In the genomic region with DNA sequence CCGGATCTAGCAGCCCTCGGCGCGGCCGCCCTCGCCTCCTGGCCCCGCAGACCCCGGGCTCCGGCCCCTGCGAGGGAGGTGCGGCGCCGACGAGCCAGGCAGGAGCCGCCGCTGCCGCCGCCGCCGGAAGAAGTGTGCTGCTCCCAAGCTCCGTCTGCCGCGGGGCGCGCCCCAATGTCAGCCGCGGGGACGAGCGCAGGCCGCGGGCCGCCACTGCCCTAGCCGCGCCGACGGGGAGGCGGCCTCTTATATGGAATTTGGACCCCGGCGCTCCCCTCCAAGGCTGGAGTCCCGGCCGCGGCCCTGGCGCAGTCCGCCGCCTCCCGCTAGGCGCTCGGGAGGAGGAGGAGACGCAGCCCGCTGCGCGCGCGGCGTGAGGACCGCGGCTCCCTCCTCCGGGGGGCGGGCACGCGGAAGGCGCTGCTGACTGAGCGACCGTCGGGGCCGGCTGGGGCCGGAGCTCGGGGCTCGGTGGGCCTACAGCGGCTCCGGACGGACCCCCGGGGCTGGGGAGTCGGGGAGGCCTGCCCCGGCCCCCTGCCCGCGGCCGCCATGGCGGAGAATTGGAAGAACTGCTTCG, we compare ENCODE assay signal across 8 cellular contexts. TPM values are rescaled to one million over a fixed set of nuclear protein-coding genes. Genes with fewer than 3 reads are reported as not detected.
DNase-seq lines count a peak whose midpoint lies in the region; ATAC-seq and TF ChIP-seq lines count a peak whose summit lies in the region.

A gene with protein sequence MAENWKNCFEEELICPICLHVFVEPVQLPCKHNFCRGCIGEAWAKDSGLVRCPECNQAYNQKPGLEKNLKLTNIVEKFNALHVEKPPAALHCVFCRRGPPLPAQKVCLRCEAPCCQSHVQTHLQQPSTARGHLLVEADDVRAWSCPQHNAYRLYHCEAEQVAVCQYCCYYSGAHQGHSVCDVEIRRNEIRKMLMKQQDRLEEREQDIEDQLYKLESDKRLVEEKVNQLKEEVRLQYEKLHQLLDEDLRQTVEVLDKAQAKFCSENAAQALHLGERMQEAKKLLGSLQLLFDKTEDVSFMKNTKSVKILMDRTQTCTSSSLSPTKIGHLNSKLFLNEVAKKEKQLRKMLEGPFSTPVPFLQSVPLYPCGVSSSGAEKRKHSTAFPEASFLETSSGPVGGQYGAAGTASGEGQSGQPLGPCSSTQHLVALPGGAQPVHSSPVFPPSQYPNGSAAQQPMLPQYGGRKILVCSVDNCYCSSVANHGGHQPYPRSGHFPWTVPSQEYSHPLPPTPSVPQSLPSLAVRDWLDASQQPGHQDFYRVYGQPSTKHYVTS (plus strand): TSS at position 414 of the 580 bp plus-strand sequence. CDS start 139 bp downstream, at position 553.

- no peak for ATAC-seq in HG03095 (IDR thresholded peaks at IDR 0.05; ENCODE audit: unreplicated experiment)

- H3K4me1 ChIP-seq in NT2/D1 (ENCODE audit: insufficient read depth, insufficient read length) (peaks cover 7% of the 10 kb centered on the region), neutrophil (ENCODE audit: control insufficient read depth in 1 of 2, insufficient read depth in 1 of 2, low read depth in 1 of 2, low read length in 1 of 2) (peaks cover 40 to 44% of the 10 kb centered on the region in 2 experiments), urinary bladder (ENCODE audit: insufficient read depth) (no peaks in the 10 kb centered on the region)

- H3K27ac ChIP-seq in neutrophil (peak within 1 kb of the TSS; percentile 100), urinary bladder (ENCODE audit: low read depth) (peak within 1 kb of the TSS; percentile 98)

- H3K27me3 ChIP-seq in NT2/D1 (ENCODE audit: insufficient read depth, insufficient read length) (no peaks in the 10 kb centered on the region), neutrophil (no peaks in the 10 kb centered on the region)

- DNase-seq in NCI-H510A treated with DMSO at 0.1 percent for 48 hours (lab: John Stamatoyannopoulos, UW) (peak; percentile 44), NCI-H510A (lab: John Stamatoyannopoulos, UW) (no peak), NT2/D1 (ENCODE audit: low read depth, low spot score) (no peak), fibroblast of villous mesenchyme (ENCODE audit: low read depth) (no peak)
- peak; percentile 44 for DNase-seq in activated T-helper 9 cell treated with anti-CD3 and anti-CD28 coated beads, Interleukin-2, amount 50 U/mL, for 16 hours (ENCODE audit: low read depth)

- TF ChIP-seq CTCF in fibroblast of villous mesenchyme (IDR thresholded peaks at IDR 0.05; ENCODE audit: insufficient read depth, low read depth, low read length) (no peak), neutrophil (IDR thresholded peaks at IDR 0.05) (no peak)

- peak within 1 kb of the TSS; percentile 78 for H3K4me3 ChIP-seq in NT2/D1 (ENCODE audit: insufficient read length, low read depth)
- peak within 1 kb of the TSS; percentile 97 for H3K4me3 ChIP-seq in fibroblast of villous mesenchyme (ENCODE audit: low read depth, low read length)
- peak within 1 kb of the TSS; percentile 77 to 93 for H3K4me3 ChIP-seq in neutrophil (ENCODE audit: low read depth in 1 of 2, low read length in 1 of 2)
- H3K4me3 ChIP-seq in urinary bladder (ENCODE audit: low read depth, low read length), result peak within 1 kb of the TSS; percentile 89

- under 1% methylated on average over 80 of the region's 80 CpGs for WGBS in urinary bladder

- H3K9me3 ChIP-seq in NT2/D1 (ENCODE audit: insufficient read depth, low read length) (no peaks in the 10 kb centered on the region), neutrophil (no peaks in the 10 kb centered on the region)

- peaks cover 32% of the 10 kb centered on the region for H3K36me3 ChIP-seq in NT2/D1 (ENCODE audit: insufficient read depth, insufficient read length, low read length)
- H3K36me3 ChIP-seq in neutrophil, result no peaks in the 10 kb centered on the region
- no peaks in the 10 kb centered on the region for H3K36me3 ChIP-seq in urinary bladder (ENCODE audit: insufficient read depth)

- peak within 1 kb of the TSS; percentile 88 for H3K9ac ChIP-seq in NT2/D1 (ENCODE audit: insufficient read length, low read depth)

RNA-seq across cellular contexts. Expression of the gene that starts here (rescaled TPM):
- total RNA-seq in fibroblast of villous mesenchyme, result 116 and 119 TPM in 2 replicates
- total RNA-seq in urinary bladder, result 35.5 TPM
- 116 TPM for polyA plus RNA-seq in urinary bladder

Comparison
In these comparisons a context has a peak if more than half of its experiments do, and no peak if none do; other contexts are left out.
1. DNase-seq: peak in NCI-H510A treated with DMSO at 0.1 percent for 48 hours (single experiment) and activated T-helper 9 cell treated with anti-CD3 and anti-CD28 coated beads, Interleukin-2, amount 50 U/mL, for 16 hours (single experiment); none in NCI-H510A (single experiment), NT2/D1 (single experiment) and fibroblast of villous mesenchyme (single experiment).
2. Peak in every context shown above with its lines, with median percentiles within 50 percentile points of each other: H3K4me3 ChIP-seq.